ENCODE assay signal across 1 cellular context in the genomic region with DNA sequence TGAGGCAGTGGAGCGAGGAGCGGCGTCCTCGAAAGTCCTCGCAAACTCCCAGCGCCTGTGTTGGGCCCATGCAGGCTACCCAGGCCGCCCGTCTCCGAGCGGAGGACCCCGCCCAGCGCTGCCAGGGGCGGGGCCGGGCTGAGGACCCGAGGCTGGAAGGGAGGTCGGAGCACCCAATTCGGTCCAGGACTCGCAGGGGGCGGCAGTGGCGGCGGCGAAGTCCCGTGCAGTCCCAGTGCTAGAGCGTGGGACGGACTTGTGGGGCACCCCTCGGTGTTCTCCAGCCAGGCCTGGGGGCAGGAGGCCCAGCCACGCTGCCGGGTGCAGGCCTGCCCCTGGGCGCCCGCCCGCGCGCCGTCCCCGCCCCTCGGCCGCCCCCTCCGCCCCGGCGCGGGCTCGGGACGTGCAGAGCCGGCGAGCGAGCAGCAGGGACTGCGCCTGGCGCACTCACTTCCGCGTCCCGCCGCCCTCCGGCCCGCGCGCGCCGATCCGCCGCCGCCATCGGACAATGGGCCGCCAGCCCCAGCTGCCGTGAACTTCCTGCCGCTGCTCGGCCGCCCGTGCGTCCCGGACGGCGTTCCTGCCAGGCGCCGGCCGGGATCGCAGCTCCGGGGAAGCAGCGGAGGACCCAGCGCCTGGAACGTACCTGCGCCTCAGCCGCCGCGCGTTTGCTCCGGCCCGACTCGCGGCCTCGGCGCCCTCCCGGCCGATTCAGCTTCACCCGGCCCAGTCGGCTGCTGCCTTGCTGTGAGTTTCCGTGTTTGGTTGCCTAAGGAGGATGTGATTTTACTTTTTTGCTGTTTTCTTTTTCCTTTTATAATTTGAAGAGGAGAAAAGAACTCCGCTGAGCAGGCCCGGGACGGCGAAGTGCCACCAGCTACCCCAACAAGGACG.
TF ChIP-seq lines count a peak whose summit lies in the region.

No MANE protein-coding gene starts in this region.

TF ChIP-seq in K562, 482 proteins besides CTCF, POLR2A, EP300 and RAD21 (continued from another document and continues in another):
- TF ChIP-seq RBFOX2 (IDR thresholded peaks at IDR 0.05; ENCODE audit: low read depth, low read length) (peak; percentile 84), ZNF57 (CRISPR knock-in tag; IDR thresholded peaks at IDR 0.05) (no peak), TBP (optimal IDR thresholded peaks at IDR 0.05; ENCODE audit: low read depth, low read length) (peak; percentile 54), ELF1 (tag; IDR thresholded peaks at IDR 0.05) (peak; percentile 96), ZNF780A (CRISPR knock-in tag; IDR thresholded peaks at IDR 0.05) (no peak), ZNF384 (IDR thresholded peaks at IDR 0.05; ENCODE audit: low read depth, low read length) (no peak), FOXM1 (IDR thresholded peaks at IDR 0.05; ENCODE audit: low read depth) (no peak), FOXM1 (CRISPR knock-in tag; IDR thresholded peaks at IDR 0.05; ENCODE audit: low read depth) (no peak), PURB (CRISPR knock-in tag; IDR thresholded peaks at IDR 0.05; ENCODE audit: low read depth) (no peak), SMC3 (conservative IDR thresholded peaks at IDR 0.05; ENCODE audit: insufficient read depth, low read depth, low read length) (no peak), ELF2 (CRISPR knock-in tag; IDR thresholded peaks at IDR 0.05) (peak; percentile 89), POLR2AphosphoS2 (IDR thresholded peaks at IDR 0.05; ENCODE audit: low read length) (no peak), SMARCA5 (IDR thresholded peaks at IDR 0.05) (no peak), ZNF586 (CRISPR knock-in tag; conservative IDR thresholded peaks at IDR 0.05) (no peak), ZNF79 (CRISPR knock-in tag; IDR thresholded peaks at IDR 0.05; ENCODE audit: low read depth) (no peak), SRSF9 (IDR thresholded peaks at IDR 0.05; ENCODE audit: borderline replicate concordance, low read depth, low read length) (no peak), KAT2B (IDR thresholded peaks at IDR 0.05; ENCODE audit: low read depth, low read length) (no peak), CHD1 (IDR thresholded peaks at IDR 0.05; ENCODE audit: low read length) (no peak), RB1 (IDR thresholded peaks at IDR 0.05; ENCODE audit: low read depth) (peak; percentile 86), KDM4B (IDR thresholded peaks at IDR 0.05; ENCODE audit: borderline replicate concordance in 2 of 2, low read depth in 1 of 2) (0 out of 4 replicates have a peak, but pooled peaks of 1 of the 2 experiments have one; percentile 2), ETV6 (IDR thresholded peaks at IDR 0.05; ENCODE audit: borderline replicate concordance in 1 of 2, low read depth in 2 of 2, low read length in 1 of 2) (no peak), ETV6 (CRISPR knock-in tag; IDR thresholded peaks at IDR 0.05; ENCODE audit: borderline replicate concordance) (no peak), ZNF174 (CRISPR knock-in tag; IDR thresholded peaks at IDR 0.05) (no peak), HDAC6 (IDR thresholded peaks at IDR 0.05; ENCODE audit: low read depth, low read length) (no peak), ZFPM2 (CRISPR knock-in tag; IDR thresholded peaks at IDR 0.05) (no peak), RBBP5 (IDR thresholded peaks at IDR 0.05; ENCODE audit: borderline replicate concordance, insufficient read depth, low read length, poor library complexity, severe bottlenecking) (peak; percentile 90), BDP1 (IDR thresholded peaks at IDR 0.05; ENCODE audit: insufficient read depth, insufficient read length) (no peak), SMAD4 (CRISPR knock-in tag; conservative IDR thresholded peaks at IDR 0.05) (peak; percentile 84), TRIM28 (IDR thresholded peaks at IDR 0.05) (no peak), TAF15 (IDR thresholded peaks at IDR 0.05; ENCODE audit: low read depth, low read length) (no peak), FOXK1 (CRISPR knock-in tag; IDR thresholded peaks at IDR 0.05; ENCODE audit: borderline replicate concordance) (no peak), ZNF146 (CRISPR knock-in tag; IDR thresholded peaks at IDR 0.05; ENCODE audit: unreplicated experiment) (no peak), CEBPG (CRISPR knock-in tag; IDR thresholded peaks at IDR 0.05) (no peak), CEBPG (tag; conservative IDR thresholded peaks at IDR 0.05 in 1 of 2, IDR thresholded peaks at IDR 0.05 in 1 of 2) (no peak), MXI1 (IDR thresholded peaks at IDR 0.05; ENCODE audit: low read depth, low read length) (no peak), MAZ (CRISPR knock-in tag; conservative IDR thresholded peaks at IDR 0.05 in 1 of 2, IDR thresholded peaks at IDR 0.05 in 1 of 2) (peak in 1 of 2 experiments; percentile 74; a peak in 3 of 4 replicates), WHSC1 (IDR thresholded peaks at IDR 0.05; ENCODE audit: low read length) (no peak), ZNF140 (CRISPR knock-in tag; IDR thresholded peaks at IDR 0.05) (no peak), FOXP1 (CRISPR knock-in tag; IDR thresholded peaks at IDR 0.05) (peak; percentile 31; the same call in 1 of the 2 replicates)
- TF ChIP-seq, protein P1, sequence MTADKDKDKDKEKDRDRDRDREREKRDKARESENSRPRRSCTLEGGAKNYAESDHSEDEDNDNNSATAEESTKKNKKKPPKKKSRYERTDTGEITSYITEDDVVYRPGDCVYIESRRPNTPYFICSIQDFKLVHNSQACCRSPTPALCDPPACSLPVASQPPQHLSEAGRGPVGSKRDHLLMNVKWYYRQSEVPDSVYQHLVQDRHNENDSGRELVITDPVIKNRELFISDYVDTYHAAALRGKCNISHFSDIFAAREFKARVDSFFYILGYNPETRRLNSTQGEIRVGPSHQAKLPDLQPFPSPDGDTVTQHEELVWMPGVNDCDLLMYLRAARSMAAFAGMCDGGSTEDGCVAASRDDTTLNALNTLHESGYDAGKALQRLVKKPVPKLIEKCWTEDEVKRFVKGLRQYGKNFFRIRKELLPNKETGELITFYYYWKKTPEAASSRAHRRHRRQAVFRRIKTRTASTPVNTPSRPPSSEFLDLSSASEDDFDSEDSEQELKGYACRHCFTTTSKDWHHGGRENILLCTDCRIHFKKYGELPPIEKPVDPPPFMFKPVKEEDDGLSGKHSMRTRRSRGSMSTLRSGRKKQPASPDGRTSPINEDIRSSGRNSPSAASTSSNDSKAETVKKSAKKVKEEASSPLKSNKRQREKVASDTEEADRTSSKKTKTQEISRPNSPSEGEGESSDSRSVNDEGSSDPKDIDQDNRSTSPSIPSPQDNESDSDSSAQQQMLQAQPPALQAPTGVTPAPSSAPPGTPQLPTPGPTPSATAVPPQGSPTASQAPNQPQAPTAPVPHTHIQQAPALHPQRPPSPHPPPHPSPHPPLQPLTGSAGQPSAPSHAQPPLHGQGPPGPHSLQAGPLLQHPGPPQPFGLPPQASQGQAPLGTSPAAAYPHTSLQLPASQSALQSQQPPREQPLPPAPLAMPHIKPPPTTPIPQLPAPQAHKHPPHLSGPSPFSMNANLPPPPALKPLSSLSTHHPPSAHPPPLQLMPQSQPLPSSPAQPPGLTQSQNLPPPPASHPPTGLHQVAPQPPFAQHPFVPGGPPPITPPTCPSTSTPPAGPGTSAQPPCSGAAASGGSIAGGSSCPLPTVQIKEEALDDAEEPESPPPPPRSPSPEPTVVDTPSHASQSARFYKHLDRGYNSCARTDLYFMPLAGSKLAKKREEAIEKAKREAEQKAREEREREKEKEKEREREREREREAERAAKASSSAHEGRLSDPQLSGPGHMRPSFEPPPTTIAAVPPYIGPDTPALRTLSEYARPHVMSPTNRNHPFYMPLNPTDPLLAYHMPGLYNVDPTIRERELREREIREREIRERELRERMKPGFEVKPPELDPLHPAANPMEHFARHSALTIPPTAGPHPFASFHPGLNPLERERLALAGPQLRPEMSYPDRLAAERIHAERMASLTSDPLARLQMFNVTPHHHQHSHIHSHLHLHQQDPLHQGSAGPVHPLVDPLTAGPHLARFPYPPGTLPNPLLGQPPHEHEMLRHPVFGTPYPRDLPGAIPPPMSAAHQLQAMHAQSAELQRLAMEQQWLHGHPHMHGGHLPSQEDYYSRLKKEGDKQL (CRISPR knock-in tag; IDR thresholded peaks at IDR 0.05; ENCODE audit: borderline replicate concordance): 0 out of 2 replicates have a peak, but pooled peaks have one; percentile 30
- TF ChIP-seq, protein P2, sequence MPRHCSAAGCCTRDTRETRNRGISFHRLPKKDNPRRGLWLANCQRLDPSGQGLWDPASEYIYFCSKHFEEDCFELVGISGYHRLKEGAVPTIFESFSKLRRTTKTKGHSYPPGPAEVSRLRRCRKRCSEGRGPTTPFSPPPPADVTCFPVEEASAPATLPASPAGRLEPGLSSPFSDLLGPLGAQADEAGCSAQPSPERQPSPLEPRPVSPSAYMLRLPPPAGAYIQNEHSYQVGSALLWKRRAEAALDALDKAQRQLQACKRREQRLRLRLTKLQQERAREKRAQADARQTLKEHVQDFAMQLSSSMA (CRISPR knock-in tag; IDR thresholded peaks at IDR 0.05): no peak
- TF ChIP-seq, protein P3, sequence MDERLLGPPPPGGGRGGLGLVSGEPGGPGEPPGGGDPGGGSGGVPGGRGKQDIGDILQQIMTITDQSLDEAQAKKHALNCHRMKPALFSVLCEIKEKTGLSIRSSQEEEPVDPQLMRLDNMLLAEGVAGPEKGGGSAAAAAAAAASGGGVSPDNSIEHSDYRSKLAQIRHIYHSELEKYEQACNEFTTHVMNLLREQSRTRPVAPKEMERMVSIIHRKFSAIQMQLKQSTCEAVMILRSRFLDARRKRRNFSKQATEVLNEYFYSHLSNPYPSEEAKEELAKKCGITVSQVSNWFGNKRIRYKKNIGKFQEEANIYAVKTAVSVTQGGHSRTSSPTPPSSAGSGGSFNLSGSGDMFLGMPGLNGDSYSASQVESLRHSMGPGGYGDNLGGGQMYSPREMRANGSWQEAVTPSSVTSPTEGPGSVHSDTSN (CRISPR knock-in tag; IDR thresholded peaks at IDR 0.05; ENCODE audit: low read depth): no peak
- TF ChIP-seq, protein P3 (tag; conservative IDR thresholded peaks at IDR 0.05; ENCODE audit: low read depth): no peak
- TF ChIP-seq, protein P4, sequence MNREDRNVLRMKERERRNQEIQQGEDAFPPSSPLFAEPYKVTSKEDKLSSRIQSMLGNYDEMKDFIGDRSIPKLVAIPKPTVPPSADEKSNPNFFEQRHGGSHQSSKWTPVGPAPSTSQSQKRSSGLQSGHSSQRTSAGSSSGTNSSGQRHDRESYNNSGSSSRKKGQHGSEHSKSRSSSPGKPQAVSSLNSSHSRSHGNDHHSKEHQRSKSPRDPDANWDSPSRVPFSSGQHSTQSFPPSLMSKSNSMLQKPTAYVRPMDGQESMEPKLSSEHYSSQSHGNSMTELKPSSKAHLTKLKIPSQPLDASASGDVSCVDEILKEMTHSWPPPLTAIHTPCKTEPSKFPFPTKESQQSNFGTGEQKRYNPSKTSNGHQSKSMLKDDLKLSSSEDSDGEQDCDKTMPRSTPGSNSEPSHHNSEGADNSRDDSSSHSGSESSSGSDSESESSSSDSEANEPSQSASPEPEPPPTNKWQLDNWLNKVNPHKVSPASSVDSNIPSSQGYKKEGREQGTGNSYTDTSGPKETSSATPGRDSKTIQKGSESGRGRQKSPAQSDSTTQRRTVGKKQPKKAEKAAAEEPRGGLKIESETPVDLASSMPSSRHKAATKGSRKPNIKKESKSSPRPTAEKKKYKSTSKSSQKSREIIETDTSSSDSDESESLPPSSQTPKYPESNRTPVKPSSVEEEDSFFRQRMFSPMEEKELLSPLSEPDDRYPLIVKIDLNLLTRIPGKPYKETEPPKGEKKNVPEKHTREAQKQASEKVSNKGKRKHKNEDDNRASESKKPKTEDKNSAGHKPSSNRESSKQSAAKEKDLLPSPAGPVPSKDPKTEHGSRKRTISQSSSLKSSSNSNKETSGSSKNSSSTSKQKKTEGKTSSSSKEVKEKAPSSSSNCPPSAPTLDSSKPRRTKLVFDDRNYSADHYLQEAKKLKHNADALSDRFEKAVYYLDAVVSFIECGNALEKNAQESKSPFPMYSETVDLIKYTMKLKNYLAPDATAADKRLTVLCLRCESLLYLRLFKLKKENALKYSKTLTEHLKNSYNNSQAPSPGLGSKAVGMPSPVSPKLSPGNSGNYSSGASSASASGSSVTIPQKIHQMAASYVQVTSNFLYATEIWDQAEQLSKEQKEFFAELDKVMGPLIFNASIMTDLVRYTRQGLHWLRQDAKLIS (CRISPR knock-in tag; IDR thresholded peaks at IDR 0.05): no peak; the same call in 1 of the 2 replicates
- TF ChIP-seq, protein P5, sequence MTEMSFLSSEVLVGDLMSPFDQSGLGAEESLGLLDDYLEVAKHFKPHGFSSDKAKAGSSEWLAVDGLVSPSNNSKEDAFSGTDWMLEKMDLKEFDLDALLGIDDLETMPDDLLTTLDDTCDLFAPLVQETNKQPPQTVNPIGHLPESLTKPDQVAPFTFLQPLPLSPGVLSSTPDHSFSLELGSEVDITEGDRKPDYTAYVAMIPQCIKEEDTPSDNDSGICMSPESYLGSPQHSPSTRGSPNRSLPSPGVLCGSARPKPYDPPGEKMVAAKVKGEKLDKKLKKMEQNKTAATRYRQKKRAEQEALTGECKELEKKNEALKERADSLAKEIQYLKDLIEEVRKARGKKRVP (CRISPR knock-in tag; IDR thresholded peaks at IDR 0.05): no peak
- TF ChIP-seq, protein P6, sequence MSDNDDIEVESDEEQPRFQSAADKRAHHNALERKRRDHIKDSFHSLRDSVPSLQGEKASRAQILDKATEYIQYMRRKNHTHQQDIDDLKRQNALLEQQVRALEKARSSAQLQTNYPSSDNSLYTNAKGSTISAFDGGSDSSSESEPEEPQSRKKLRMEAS (CRISPR knock-in tag; IDR thresholded peaks at IDR 0.05): no peak; the same call in 1 of the 2 replicates
- TF ChIP-seq, protein P7, sequence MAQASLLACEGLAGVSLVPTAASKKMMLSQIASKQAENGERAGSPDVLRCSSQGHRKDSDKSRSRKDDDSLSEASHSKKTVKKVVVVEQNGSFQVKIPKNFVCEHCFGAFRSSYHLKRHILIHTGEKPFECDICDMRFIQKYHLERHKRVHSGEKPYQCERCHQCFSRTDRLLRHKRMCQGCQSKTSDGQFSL (CRISPR knock-in tag; IDR thresholded peaks at IDR 0.05): no peak
- TF ChIP-seq, protein P7 (tag; IDR thresholded peaks at IDR 0.05): no peak
- TF ChIP-seq, protein P8, sequence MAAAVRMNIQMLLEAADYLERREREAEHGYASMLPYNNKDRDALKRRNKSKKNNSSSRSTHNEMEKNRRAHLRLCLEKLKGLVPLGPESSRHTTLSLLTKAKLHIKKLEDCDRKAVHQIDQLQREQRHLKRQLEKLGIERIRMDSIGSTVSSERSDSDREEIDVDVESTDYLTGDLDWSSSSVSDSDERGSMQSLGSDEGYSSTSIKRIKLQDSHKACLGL (CRISPR knock-in tag; IDR thresholded peaks at IDR 0.05; ENCODE audit: borderline replicate concordance, poor library complexity, severe bottlenecking): no peak
